ENCODE assay signal across 27 cellular contexts in genomic region chr1:53894644-53895043, GRCh38. TPM values are rescaled to one million over a fixed set of nuclear protein-coding genes. Genes with fewer than 3 reads are reported as not detected.
"Had no signal": no experiment of that assay in that cellular context is flagged by ENCODE, and none has a peak within 500 bp of the region (broad histone marks: within the 10 kb centered on the region; RNA-seq: fewer than 3 reads in every experiment).

No MANE protein-coding gene starts in this region.

- H3K36me3 ChIP-seq: breast epithelium, SJSA1 had no signal

- H3K9me3 Mint-ChIP-seq: activated CD4-positive, alpha-beta T cell treated with anti-CD3 and anti-CD28 coated beads, Interleukin-2, amount 10 ng/mL, durations not matched to agents 24 days and 14 days; activated naive CD4-positive, alpha-beta T cell treated with anti-CD3 and anti-CD28 coated beads for 36 hours; activated T-cell treated with anti-CD3 and anti-CD28 coated beads, Interleukin-2, amount 50 U/mL, for 24 hours; activated T-helper 1 cell treated with anti-CD3 and anti-CD28 coated beads, Interleukin-12 subunit alpha, Interleukin-12 subunit beta, Interleukin-2, Interleukin-4 antibody, amounts not matched to agents 30 ng/mL and 10 ng/mL and 1 ng/mL, durations not matched to agents 14 hours and 24 hours and 36 hours; central memory CD8-positive, alpha-beta T cell; IgD-negative memory B cell; T-helper 2 cell treated with Interferon-gamma antibody and Interleukin-4, amounts not matched to agents 5 μg/mL and 100 μg/mL, for 36 hours; WTC11 had no signal

- H3K36me3 Mint-ChIP-seq: activated CD8-positive, alpha-beta memory T cell treated with anti-CD3 and anti-CD28 coated beads, Interleukin-2, amount 10 ng/mL, durations not matched to agents 7 days and 5 days; IgD-negative memory B cell; WTC11 had no signal

- H3K27ac ChIP-seq: SJSA1 had no signal

- ATAC-seq: activated CD8-positive, alpha-beta memory T cell treated with anti-CD3 and anti-CD28 coated beads, Interleukin-2, amount 10 ng/mL, durations not matched to agents 7 days and 5 days; PC-3; SK-N-SH treated with all-trans-retinoic acid at 6 μM for 48 hours had no signal

- H3K4me3 ChIP-seq: breast epithelium, SJSA1 had no signal

- DNase-seq: activated CD4-positive, alpha-beta T cell treated with anti-CD3 and anti-CD28 coated beads for 1 hour; activated CD4-positive, alpha-beta T cell treated with anti-CD3 and anti-CD28 coated beads, Interleukin-2, amount 10 ng/mL, durations not matched to agents 24 days and 14 days; activated CD8-positive, alpha-beta memory T cell treated with anti-CD3 and anti-CD28 coated beads, Interleukin-2, amount 10 ng/mL, durations not matched to agents 7 days and 5 days; activated effector memory CD4-positive, alpha-beta T cell treated with anti-CD3 and anti-CD28 coated beads, Interleukin-2, amount 50 U/mL, for 16 hours; activated T-cell treated with anti-CD3 and anti-CD28 coated beads, Interleukin-2, amount 50 U/mL, for 24 hours; aorta; KG1; NCI-H1105; NCI-H1436; NCI-H1694 treated with DMSO at 0.1 percent for 48 hours; NCI-H2029 treated with DMSO at 0.1 percent for 48 hours; NCI-H345; PC-3; SHP77; SW 1271 had no signal

- H3K27me3 Mint-ChIP-seq: activated CD4-positive, alpha-beta T cell treated with anti-CD3 and anti-CD28 coated beads, Interleukin-2, amount 10 ng/mL, durations not matched to agents 24 days and 14 days; activated T-cell treated with anti-CD3 and anti-CD28 coated beads, Interleukin-2, amount 50 U/mL, for 24 hours; central memory CD8-positive, alpha-beta T cell; IgD-negative memory B cell had no signal

- H3K27ac Mint-ChIP-seq: activated CD4-positive, alpha-beta T cell treated with anti-CD3 and anti-CD28 coated beads, Interleukin-2, amount 10 ng/mL, durations not matched to agents 24 days and 14 days; activated CD8-positive, alpha-beta memory T cell treated with anti-CD3 and anti-CD28 coated beads, Interleukin-2, amount 10 ng/mL, durations not matched to agents 7 days and 5 days; activated naive CD4-positive, alpha-beta T cell treated with anti-CD3 and anti-CD28 coated beads for 36 hours; activated T-cell treated with anti-CD3 and anti-CD28 coated beads, Interleukin-2, amount 50 U/mL, for 24 hours; activated T-helper 1 cell treated with anti-CD3 and anti-CD28 coated beads, Interleukin-12 subunit alpha, Interleukin-12 subunit beta, Interleukin-2, Interleukin-4 antibody, amounts not matched to agents 30 ng/mL and 10 ng/mL and 1 ng/mL, durations not matched to agents 14 hours and 24 hours and 36 hours; IgD-negative memory B cell; T-helper 2 cell treated with Interferon-gamma antibody and Interleukin-4, amounts not matched to agents 5 μg/mL and 100 μg/mL, for 36 hours; WTC11 had no signal

- H3K27me3 ChIP-seq: breast epithelium, SJSA1 had no signal

- H3K4me3 Mint-ChIP-seq: activated CD4-positive, alpha-beta T cell treated with anti-CD3 and anti-CD28 coated beads, Interleukin-2, amount 10 ng/mL, durations not matched to agents 24 days and 14 days; activated CD8-positive, alpha-beta memory T cell treated with anti-CD3 and anti-CD28 coated beads, Interleukin-2, amount 10 ng/mL, durations not matched to agents 7 days and 5 days; activated naive CD4-positive, alpha-beta T cell treated with anti-CD3 and anti-CD28 coated beads for 36 hours; activated T-cell treated with anti-CD3 and anti-CD28 coated beads, Interleukin-2, amount 50 U/mL, for 24 hours; activated T-helper 1 cell treated with anti-CD3 and anti-CD28 coated beads, Interleukin-12 subunit alpha, Interleukin-12 subunit beta, Interleukin-2, Interleukin-4 antibody, amounts not matched to agents 30 ng/mL and 10 ng/mL and 1 ng/mL, durations not matched to agents 14 hours and 24 hours and 36 hours; central memory CD8-positive, alpha-beta T cell; T-helper 2 cell treated with Interferon-gamma antibody and Interleukin-4, amounts not matched to agents 5 μg/mL and 100 μg/mL, for 36 hours; WTC11 had no signal

- H3K9me3 ChIP-seq: breast epithelium, SJSA1 had no signal

RNA-seq across cellular contexts. Expression of gene DIO1, which starts 0.7 kb away (rescaled TPM):
- total RNA-seq: activated CD4-positive, alpha-beta T cell treated with anti-CD3 and anti-CD28 coated beads, Interleukin-2, amount 10 ng/mL, durations not matched to agents 24 days and 14 days; activated CD8-positive, alpha-beta memory T cell treated with anti-CD3 and anti-CD28 coated beads, Interleukin-2, amount 10 ng/mL, durations not matched to agents 7 days and 5 days; activated naive CD4-positive, alpha-beta T cell treated with anti-CD3 and anti-CD28 coated beads for 36 hours; activated T-helper 1 cell treated with anti-CD3 and anti-CD28 coated beads, Interleukin-12 subunit alpha, Interleukin-12 subunit beta, Interleukin-2, Interleukin-4 antibody, amounts not matched to agents 30 ng/mL and 10 ng/mL and 1 ng/mL, durations not matched to agents 14 hours and 24 hours and 36 hours; aorta; LHCN-M2; M059J; PC-3; SJSA1; T-helper 1 cell treated with Interleukin-12 subunit alpha and Interleukin-12 subunit beta and Interleukin-4 antibody, amounts not matched to agents 30 ng/mL and 1 ng/mL, for 36 hours; WTC11 had no signal
